23 cellular contexts compared by ENCODE assay signal in genomic region chr5:142330026-142330425, GRCh38. TPM values are rescaled to one million over a fixed set of nuclear protein-coding genes. Genes with fewer than 3 reads are reported as not detected.
DNase-seq lines count a peak whose midpoint lies in the region; ATAC-seq, FAIRE-seq and TF ChIP-seq lines count a peak whose summit lies in the region.
"Had no signal": no experiment of that assay in that cellular context is flagged by ENCODE, and none has a peak within 500 bp of the region (broad histone marks: within the 10 kb centered on the region; RNA-seq: fewer than 3 reads in every experiment).

No MANE protein-coding gene starts in this region.

- H3K9ac ChIP-seq in H1 (replicated peaks in 1 of 4; ENCODE audit: extremely low read depth in 1 of 4, low read depth in 3 of 4, low read length in 3 of 4), result no peak overlapping the region
- H3K9ac ChIP-seq: BLaER1 treated with 17β-estradiol and CSF1 and Interleukin-3, amounts not matched to agents 10 nM and 100 nM had no signal

- no peak overlapping the region for H2BK20ac ChIP-seq in H1 (ENCODE audit: low read length)

- H4K5ac ChIP-seq in H1 (ENCODE audit: insufficient read length, low read depth, low read length), result no peak overlapping the region

- H3K9me3 Mint-ChIP-seq in activated CD8-positive, alpha-beta T cell treated with anti-CD3 and anti-CD28 coated beads for 36 hours, result no peaks in the 10 kb centered on the region
- H3K9me3 Mint-ChIP-seq: CD4-positive, alpha-beta T cell; CD8-positive, alpha-beta T cell had no signal

- H4K91ac ChIP-seq in H1 (replicated peaks; ENCODE audit: insufficient read length, low read length), result no peak overlapping the region

- H3K56ac ChIP-seq in H1 (replicated peaks; ENCODE audit: insufficient read length, low read depth, low read length), result no peak overlapping the region

- H3K27me3 Mint-ChIP-seq in activated CD8-positive, alpha-beta T cell treated with anti-CD3 and anti-CD28 coated beads for 36 hours, result peaks cover 31% of the 10 kb centered on the region

- TF ChIP-seq CTCF in RWPE2 (IDR thresholded peaks at IDR 0.05; ENCODE audit: poor library complexity, severe bottlenecking), result no peak
- no peak for TF ChIP-seq CTCF in H1 (IDR thresholded peaks at IDR 0.05; ENCODE audit: control extremely low read depth in 1 of 3, insufficient read depth in 1 of 3, low read depth in 1 of 3, low read length in 3 of 3)
- no peak for TF ChIP-seq CTCF in sigmoid colon (IDR thresholded peaks at IDR 0.05)
- no peak for TF ChIP-seq CTCF in activated CD8-positive, alpha-beta T cell treated with anti-CD3 and anti-CD28 coated beads for 36 hours (IDR thresholded peaks at IDR 0.05)

- no peak overlapping the region for H3K27ac ChIP-seq in RWPE2 (ENCODE audit: poor library complexity, severe bottlenecking)
- H3K27ac ChIP-seq in H1 (ENCODE audit: low read depth, low read length), result no peak overlapping the region
- no peak overlapping the region for H3K27ac ChIP-seq in sigmoid colon
- H3K27ac ChIP-seq: 22Rv1; A549; BLaER1 treated with 17β-estradiol and CSF1 and Interleukin-3, amounts not matched to agents 10 nM and 100 nM; C4-2B had no signal

- H3K4ac ChIP-seq in H1 (replicated peaks; ENCODE audit: insufficient read length, low read depth, low read length), result no peak overlapping the region

- no peaks in the 10 kb centered on the region for H3K36me3 ChIP-seq in RWPE2 (ENCODE audit: low read depth)
- H3K36me3 ChIP-seq in H1 (ENCODE audit: control insufficient read depth in 2 of 4, insufficient read depth in 4 of 4, low read length in 3 of 4), result no peaks in the 10 kb centered on the region
- H3K36me3 ChIP-seq in sigmoid colon, result no peaks in the 10 kb centered on the region
- H3K36me3 ChIP-seq: BLaER1 treated with 17β-estradiol and CSF1 and Interleukin-3, amounts not matched to agents 10 nM and 100 nM had no signal

- H3K27me3 ChIP-seq in RWPE2 (ENCODE audit: insufficient read depth, poor library complexity, severe bottlenecking), result no peaks in the 10 kb centered on the region
- no peaks in the 10 kb centered on the region for H3K27me3 ChIP-seq in H1 (replicated peaks in 1 of 4; ENCODE audit: control insufficient read depth in 3 of 4, extremely low read depth in 1 of 4, insufficient read depth in 3 of 4, low read length in 3 of 4)
- peaks cover 7 to 35% (median 11%) of the 10 kb centered on the region in 3 donors for H3K27me3 ChIP-seq in sigmoid colon

- H3K4me3 ChIP-seq in RWPE2 (ENCODE audit: severe bottlenecking) (no peak overlapping the region), H1 (ENCODE audit: extremely low read depth in 1 of 4, insufficient read depth in 2 of 4, low read depth in 3 of 4, low read length in 4 of 4) (no peak overlapping the region), sigmoid colon (no peak overlapping the region)
- H3K4me3 ChIP-seq: A549; BLaER1 treated with 17β-estradiol and CSF1 and Interleukin-3, amounts not matched to agents 10 nM and 100 nM had no signal

- H2AFZ ChIP-seq in H1 (ENCODE audit: low read length), result no peak overlapping the region

- 97% methylated on average over 6 of the region's 6 CpGs; no CpG with 5 or more reads in 1 of the 2 experiments for WGBS in H1 (ENCODE audit: extremely low coverage in 1 of 2, insufficient coverage in 1 of 2, insufficient read length in 1 of 2, insufficient replicate concordance in 2 of 2, low coverage in 1 of 2, low lambda C conversion rate in 2 of 2, missing lambda C conversion rate in 1 of 2), 2 experiments
- 93 to 97% methylated on average over 6 of the region's 6 CpGs for WGBS in sigmoid colon, 2 donors

- peak; percentile 14 for DNase-seq in activated effector memory CD4-positive, alpha-beta T cell treated with anti-CD3 and anti-CD28 coated beads, Interleukin-2, amount 50 U/mL, for 16 hours
- DNase-seq in activated effector memory CD4-positive, alpha-beta T cell treated with Interleukin-2 at 50 U/mL for 16 hours, result no peak
- DNase-seq in RWPE2 (ENCODE audit: low spot score) (peak; percentile 19), H1 (ENCODE audit: low read depth in 1 of 2, low spot score in 2 of 2) (no peak), sigmoid colon (peak; percentile 38), UCSD-AML1 (lab: John Stamatoyannopoulos, UW; ENCODE audit: unreplicated experiment) (no peak)
- DNase-seq in activated CD8-positive, alpha-beta T cell treated with anti-CD3 and anti-CD28 coated beads for 36 hours, result no peak
- DNase-seq: AML-193; Caco-2; Calu3; CD4-positive, alpha-beta T cell; CD8-positive, alpha-beta T cell; DMS79 treated with DMSO at 0.1 percent for 48 hours; GF-D8 had no signal

- H3K4me3 Mint-ChIP-seq in activated CD8-positive, alpha-beta T cell treated with anti-CD3 and anti-CD28 coated beads for 36 hours, result no peak overlapping the region
- H3K4me3 Mint-ChIP-seq: B cell; CD4-positive, alpha-beta T cell; CD8-positive, alpha-beta T cell had no signal

- no peak overlapping the region for H3K23ac ChIP-seq in H1 (ENCODE audit: insufficient read length)

- peak overlapping the region; percentile 12; the same call in 1 of the 2 replicates for H2BK12ac ChIP-seq in H1 (ENCODE audit: low read depth, low read length)

- H3K79me1 ChIP-seq in H1 (ENCODE audit: low read depth, low read length), result no peaks in the 10 kb centered on the region; the same call in 1 of the 2 replicates

- no peaks in the 10 kb centered on the region for H3K36me3 Mint-ChIP-seq in activated CD8-positive, alpha-beta T cell treated with anti-CD3 and anti-CD28 coated beads for 36 hours (ENCODE audit: low read depth)
- H3K36me3 Mint-ChIP-seq: CD8-positive, alpha-beta T cell had no signal

- peaks cover 20% of the 10 kb centered on the region for H3K4me1 ChIP-seq in RWPE2 (ENCODE audit: insufficient read depth, poor library complexity, severe bottlenecking)
- peaks cover 9 to 21% (median 16%) of the 10 kb centered on the region in 4 experiments; a peak in 6 of 7 replicates for H3K4me1 ChIP-seq in H1 (replicated peaks in 1 of 4; ENCODE audit: control insufficient read depth in 3 of 4, insufficient read depth in 4 of 4, low read length in 3 of 4)
- H3K4me1 ChIP-seq in sigmoid colon, result peaks cover 3 to 14% (median 11%) of the 10 kb centered on the region in 4 donors

- H2BK15ac ChIP-seq in H1 (ENCODE audit: low read length), result no peak overlapping the region

- no peaks in the 10 kb centered on the region for H3K9me3 ChIP-seq in RWPE2 (ENCODE audit: severe bottlenecking)
- H3K9me3 ChIP-seq in H1 (ENCODE audit: insufficient read depth in 2 of 2, low read depth in 1 of 2, low read length in 1 of 2), result no peaks in the 10 kb centered on the region
- no peaks in the 10 kb centered on the region for H3K9me3 ChIP-seq in sigmoid colon
- H3K9me3 ChIP-seq: A549; BLaER1 treated with 17β-estradiol and CSF1 and Interleukin-3, amounts not matched to agents 10 nM and 100 nM; Caco-2 had no signal

- peaks cover 5% of the 10 kb centered on the region; the same call in 1 of the 2 replicates for H3K23me2 ChIP-seq in H1 (ENCODE audit: low read depth, low read length)

- peaks cover 0 to 22% of the 10 kb centered on the region in 2 experiments; a peak in 3 of 4 replicates for H3K79me2 ChIP-seq in H1 (ENCODE audit: control insufficient read depth in 1 of 2, insufficient read depth in 2 of 2, low read length in 2 of 2)

- H2BK120ac ChIP-seq in H1 (replicated peaks; ENCODE audit: low read depth, low read length), result no peak overlapping the region

- no peak overlapping the region for H3K18ac ChIP-seq in H1 (ENCODE audit: extremely low read depth, low read length)

- H2BK5ac ChIP-seq in H1 (ENCODE audit: low read depth, low read length), result no peak overlapping the region

- no peak overlapping the region for H2AK5ac ChIP-seq in H1 (ENCODE audit: low read depth, low read length)

- POLR2A ChIA-PET in H1 (lab: Charles Lee; ENCODE audit: partially characterized antibody), result interaction anchor here (0.6 to 10.7 kb wide), 7 partner anchors 18 to 218 kb away, joined by 3 to 137 read pairs (median 3); no protein-coding TSS in a partner anchor
- POLR2A ChIA-PET in activated CD8-positive, alpha-beta T cell treated with anti-CD3 and anti-CD28 coated beads for 36 hours (lab: Charles Lee), result interaction anchor here (0.6 kb wide), 3 partner anchors 21 to 219 kb away, joined by 3 read pairs; no protein-coding TSS in a partner anchor

- FAIRE-seq in H1 (lab: Jason Lieb, UNC), result no peak
- FAIRE-seq: A549, D721Med, G401.6, GM12892, GM18507 had no signal

- TF ChIP-seq RAD21 in H1 (IDR thresholded peaks at IDR 0.05 in 1 of 2, conservative IDR thresholded peaks at IDR 0.05 in 1 of 2; ENCODE audit: low read depth in 2 of 2, low read length in 2 of 2), result no peak

- CTCF ChIA-PET in H1 (lab: Charles Lee; ENCODE audit: partially characterized antibody), result interaction anchor here (0.6 to 1.9 kb wide), 5 partner anchors 18 to 220 kb away, joined by 3 to 5 read pairs (median 3); no protein-coding TSS in a partner anchor
- CTCF ChIA-PET in activated CD8-positive, alpha-beta T cell treated with anti-CD3 and anti-CD28 coated beads for 36 hours (lab: Charles Lee), result interaction anchor here (0.9 kb wide), 1 partner anchor 15 kb away, joined by 3 read pairs; no protein-coding TSS in a partner anchor

- no peak for ATAC-seq in RWPE2 (ENCODE audit: low read depth)
- no peak for ATAC-seq in activated CD8-positive, alpha-beta T cell treated with anti-CD3 and anti-CD28 coated beads for 36 hours
- ATAC-seq: A549; CD8-positive, alpha-beta T cell had no signal

- H3K4me1 Mint-ChIP-seq in activated CD8-positive, alpha-beta T cell treated with anti-CD3 and anti-CD28 coated beads for 36 hours (ENCODE audit: low read depth), result peaks cover 10% of the 10 kb centered on the region

- no peak for TF ChIP-seq EP300 in H1 (IDR thresholded peaks at IDR 0.05; ENCODE audit: borderline replicate concordance in 1 of 2, low read depth in 2 of 2, low read length in 2 of 2)
- TF ChIP-seq EP300 in sigmoid colon (IDR thresholded peaks at IDR 0.05), result no peak

- H4K20me1 ChIP-seq in H1 (replicated peaks in 1 of 2; ENCODE audit: control insufficient read depth in 1 of 2, insufficient read depth in 2 of 2, low read length in 2 of 2), result no peaks in the 10 kb centered on the region
- H4K20me1 ChIP-seq: BLaER1 treated with 17β-estradiol and CSF1 and Interleukin-3, amounts not matched to agents 10 nM and 100 nM had no signal

- H3K27ac Mint-ChIP-seq in activated CD8-positive, alpha-beta T cell treated with anti-CD3 and anti-CD28 coated beads for 36 hours, result no peak overlapping the region
- H3K27ac Mint-ChIP-seq: B cell; CD4-positive, alpha-beta T cell; CD8-positive, alpha-beta T cell had no signal

- no peak overlapping the region for H4K8ac ChIP-seq in H1 (ENCODE audit: extremely low read depth, insufficient read depth, low read length)

- H3K4me2 ChIP-seq in H1 (ENCODE audit: insufficient read depth in 1 of 2, low read depth in 2 of 2, low read length in 2 of 2), result no peak overlapping the region
- H3K4me2 ChIP-seq: A549 had no signal

- no peak overlapping the region for H3K14ac ChIP-seq in H1 (ENCODE audit: insufficient read length)

- intact Hi-C loops in sigmoid colon (cut with DNase I), result no loop called here
- intact Hi-C loops in activated CD8-positive, alpha-beta T cell treated with anti-CD3 and anti-CD28 coated beads for 36 hours (cut with micrococcal nuclease), result no loop called here

- TF ChIP-seq POLR2A in H1 (IDR thresholded peaks at IDR 0.05; ENCODE audit: control extremely low read depth in 1 of 2, low read depth in 2 of 2, low read length in 2 of 2) (no peak), sigmoid colon (IDR thresholded peaks at IDR 0.05) (no peak)

RNA-seq across cellular contexts. Expression of gene SPRY4, which starts 5.2 kb away (rescaled TPM):
- 98.2 and 113 TPM in 2 replicates for total RNA-seq in H1 (2021; fragmentation: NEBNext Ultra II Directional; extraction: Animal tissue kit (Norgen Biotek cat#: 25700))
- polyA plus RNA-seq in H1 (2011; rRNA removed) (59.1 and 80.0 TPM in 2 replicates), sigmoid colon (1 to 10 TPM; 1.8 to 5.1 (median 3.5) TPM)
- 30.4 TPM for polyA plus RNA-seq in H1 (2011; cell fraction: cytosol; rRNA removed)
- polyA plus RNA-seq in H1 (2011; cell fraction: nucleus; rRNA removed), result 77.2 TPM
- 48.8 to 66.0 TPM (median 56.2 TPM) in 4 replicates for polyA plus RNA-seq in H1 (2012, experiment 1 of 2)
- polyA plus RNA-seq in H1 (2012, experiment 2 of 2), result 30.7 TPM
- polyA plus RNA-seq in H1 (2013, experiment 1 of 2), result 97.0 TPM
- 102 TPM for polyA plus RNA-seq in H1 (2013, experiment 2 of 2)
- polyA minus RNA-seq in H1 (2011; rRNA and poly(A)+ RNA removed), result 78.2 and 94.7 TPM in 2 replicates
- polyA minus RNA-seq in H1 (2011; cell fraction: cytosol; rRNA and poly(A)+ RNA removed), result 44.6 TPM
- polyA minus RNA-seq in H1 (2011; cell fraction: nucleus; rRNA and poly(A)+ RNA removed), result 95.5 TPM
- 10 to 100 TPM in 3 of 4 donors, 1 to 10 TPM in 1; 8.6 to 15.7 (median 12.4) TPM for total RNA-seq in sigmoid colon
- 1 to 10 TPM in 1 of 2 experiments, under 1 TPM in 1; 0.90 to 1.0 TPM for total RNA-seq in activated CD8-positive, alpha-beta T cell treated with anti-CD3 and anti-CD28 coated beads for 36 hours
- total RNA-seq: B cell had no signal

Comparison
In these comparisons a context has a peak if more than half of its experiments do, and no peak if none do; other contexts are left out.
1. DNase-seq: peak in activated effector memory CD4-positive, alpha-beta T cell treated with anti-CD3 and anti-CD28 coated beads, Interleukin-2, amount 50 U/mL, for 16 hours (single experiment), RWPE2 (single experiment) and sigmoid colon (single experiment); none in activated effector memory CD4-positive, alpha-beta T cell treated with Interleukin-2 at 50 U/mL for 16 hours (single experiment), H1 (0 of 2), UCSD-AML1 (single experiment) and activated CD8-positive, alpha-beta T cell treated with anti-CD3 and anti-CD28 coated beads for 36 hours (single experiment).
2. RNA of gene SPRY4, which starts 5.2 kb away (total RNA-seq): 98.2 to 113 TPM in H1 and 8.6 to 15.7 TPM in sigmoid colon; 0.90 to 1.0 TPM in activated CD8-positive, alpha-beta T cell treated with anti-CD3 and anti-CD28 coated beads for 36 hours; every median in the first group is over 4 times any median in the second.